Comparison of ENCODE assay signal across 19 cellular contexts in genomic region chr7:28787116-28787515, GRCh38.
DNase-seq lines count a peak whose midpoint lies in the region; ATAC-seq, FAIRE-seq and TF ChIP-seq lines count a peak whose summit lies in the region.
"Had no signal": no experiment of that assay in that cellular context is flagged by ENCODE, and none has a peak within 500 bp of the region (broad histone marks: within the 10 kb centered on the region; RNA-seq: fewer than 3 reads in every experiment).

No MANE protein-coding gene starts in this region.

- no peak overlapping the region for H3K27ac ChIP-seq in OCI-LY7 (ENCODE audit: low read depth, low read length, poor library complexity, severe bottlenecking)
- no peak overlapping the region for H3K27ac ChIP-seq in HepG2 (ENCODE audit: extremely low read length, insufficient read depth, low read length)
- H3K27ac ChIP-seq: SJSA1 had no signal

- no peak overlapping the region for H3K27ac Mint-ChIP-seq in memory B cell
- H3K27ac Mint-ChIP-seq: IgD-negative memory B cell; T-helper 2 cell treated with Interferon-gamma antibody and Interleukin-4, amounts not matched to agents 5 μg/mL and 100 μg/mL, for 36 hours had no signal

- DNase-seq in CD1c-positive myeloid dendritic cell (ENCODE audit: extremely low spot score), result peak; percentile 20
- peak; percentile 31 for DNase-seq in OCI-LY7 (ENCODE audit: low spot score)
- no peak for DNase-seq in memory B cell (ENCODE audit: low spot score in 2 of 2)
- DNase-seq in DMS153 (lab: John Stamatoyannopoulos, UW), result no peak
- no peak for DNase-seq in HT-29 (ENCODE audit: low spot score)
- no peak for DNase-seq in UCSD-AML1 (lab: John Stamatoyannopoulos, UW; ENCODE audit: unreplicated experiment)
- no peak for DNase-seq in HepG2 (ENCODE audit: low spot score)
- DNase-seq: Caco-2, DMS79, NCI-H1048, NCI-H1694, NCI-H446, NCI-H774, SW 1271 had no signal

- no peak for TF ChIP-seq RAD21 in HepG2 (CRISPR knock-in tag; IDR thresholded peaks at IDR 0.05)

- no peak for TF ChIP-seq EP300 in HepG2 (IDR thresholded peaks at IDR 0.05; ENCODE audit: low read depth in 2 of 2, low read length in 2 of 2)
- no peak for TF ChIP-seq EP300 in HepG2 (CRISPR knock-in tag; IDR thresholded peaks at IDR 0.05; ENCODE audit: borderline replicate concordance)

- H3K9me2 ChIP-seq in OCI-LY7 (ENCODE audit: insufficient read depth, low read length), result no peaks in the 10 kb centered on the region

- in situ Hi-C loops in HepG2 (cut with HindIII; ENCODE audit: extremely low pct_ligation_motif_present, low pct_unique_long_range_greater_than_20kb), result no loop called here

- peaks cover 4% of the 10 kb centered on the region for H3K27me3 Mint-ChIP-seq in memory B cell
- H3K27me3 Mint-ChIP-seq: IgD-negative memory B cell had no signal

- no peak overlapping the region for H2AFZ ChIP-seq in OCI-LY7 (ENCODE audit: low read length)
- no peak overlapping the region for H2AFZ ChIP-seq in HepG2 (ENCODE audit: low read length)

- H3K4me2 ChIP-seq in OCI-LY7 (ENCODE audit: low read length), result no peak overlapping the region
- H3K4me2 ChIP-seq in HepG2 (ENCODE audit: low read depth, low read length), result no peak overlapping the region

- H3K4me1 ChIP-seq in OCI-LY7 (ENCODE audit: insufficient read depth, low read length, poor library complexity, severe bottlenecking) (peaks cover 14% of the 10 kb centered on the region), HepG2 (ENCODE audit: insufficient read depth, low read length) (no peaks in the 10 kb centered on the region)
- H3K4me1 ChIP-seq: Caco-2, HAP-1, SJSA1 had no signal

- H3K9me3 ChIP-seq in OCI-LY7 (ENCODE audit: low read length), result no peaks in the 10 kb centered on the region
- H3K9me3 ChIP-seq in HepG2 (ENCODE audit: low read length), result no peaks in the 10 kb centered on the region
- H3K9me3 ChIP-seq: Caco-2, HAP-1, SJSA1 had no signal

- POLR2A ChIA-PET in OCI-LY7 (lab: Charles Lee), result interaction anchor here (1.0 kb wide), 1 partner anchor 21 kb away, joined by 3 read pairs; no protein-coding TSS in a partner anchor
- POLR2A ChIA-PET in HepG2 (lab: Yijun Ruan, JAX), result no interaction called here

- H3K9ac ChIP-seq in HepG2 (ENCODE audit: insufficient read depth, low read depth, low read length), result no peak overlapping the region

- H3K4me3 ChIP-seq in OCI-LY7 (ENCODE audit: low read depth, low read length, poor library complexity, severe bottlenecking) (no peak overlapping the region), HepG2 (replicated peaks in 1 of 3; ENCODE audit: insufficient read depth in 1 of 3, low read depth in 2 of 3, low read length in 3 of 3) (no peak overlapping the region)
- H3K4me3 ChIP-seq: HAP-1, SJSA1 had no signal

- no peak overlapping the region for H3K4me3 Mint-ChIP-seq in memory B cell
- H3K4me3 Mint-ChIP-seq: T-helper 2 cell treated with Interferon-gamma antibody and Interleukin-4, amounts not matched to agents 5 μg/mL and 100 μg/mL, for 36 hours had no signal

- BruUV-seq in OCI-LY7 (replicated peaks; lab: Mats Ljungman, UMichigan) (no TSS peak), HepG2 (replicated peaks; lab: Mats Ljungman, UMichigan) (no TSS peak)

- no peaks in the 10 kb centered on the region for H3K36me3 ChIP-seq in OCI-LY7 (ENCODE audit: insufficient read depth, low read length)
- H3K36me3 ChIP-seq in HepG2 (replicated peaks in 1 of 2; ENCODE audit: control insufficient read depth in 1 of 2, insufficient read depth in 2 of 2, low read length in 2 of 2), result no peaks in the 10 kb centered on the region
- H3K36me3 ChIP-seq: HAP-1, SJSA1 had no signal

- FAIRE-seq in HepG2 (lab: Jason Lieb, UNC), result no peak

- TF ChIP-seq CTCF in OCI-LY7 (conservative IDR thresholded peaks at IDR 0.05; ENCODE audit: low read length), result no peak
- no peak for TF ChIP-seq CTCF in HepG2 (CRISPR knock-in tag; IDR thresholded peaks at IDR 0.05)

- H3K36me3 Mint-ChIP-seq in memory B cell, result no peaks in the 10 kb centered on the region
- H3K36me3 Mint-ChIP-seq: IgD-negative memory B cell had no signal

- H3K4me1 Mint-ChIP-seq in memory B cell, result peaks cover 13% of the 10 kb centered on the region

- intact Hi-C loops in OCI-LY7 (cut with micrococcal nuclease; ENCODE audit: unreplicated experiment) (loop anchor here (2.0 kb wide), 1 partner anchor 22 kb away; no protein-coding TSS in a partner anchor), HepG2 (cut with micrococcal nuclease; ENCODE audit: unreplicated experiment) (no loop called here)

- peaks cover 1% of the 10 kb centered on the region for H3K9me3 Mint-ChIP-seq in memory B cell
- H3K9me3 Mint-ChIP-seq: T-helper 2 cell treated with Interferon-gamma antibody and Interleukin-4, amounts not matched to agents 5 μg/mL and 100 μg/mL, for 36 hours had no signal

- ATAC-seq in HG02885 (IDR thresholded peaks at IDR 0.05; ENCODE audit: poor library complexity, unreplicated experiment), result peak; percentile 46
- peak; percentile 53 for ATAC-seq in memory B cell (ENCODE audit: low read depth)
- no peak for ATAC-seq in HepG2

- CTCF ChIA-PET in OCI-LY7 (lab: Charles Lee; ENCODE audit: unreplicated experiment), result no interaction called here
- CTCF ChIA-PET in HepG2 (lab: Yijun Ruan, JAX; ENCODE audit: low intra/inter-chr PET ratio, low total read pairs), result no interaction called here

- H3K79me2 ChIP-seq in OCI-LY7 (ENCODE audit: insufficient read depth, low read depth, low read length) (no peaks in the 10 kb centered on the region), HepG2 (ENCODE audit: insufficient read depth, low read length) (no peaks in the 10 kb centered on the region)

- H3K27me3 ChIP-seq in HepG2 (ENCODE audit: control insufficient read depth in 1 of 2, insufficient read depth in 2 of 2, low read length in 2 of 2), result no peaks in the 10 kb centered on the region
- H3K27me3 ChIP-seq: SJSA1 had no signal

- TF ChIP-seq POLR2A in HepG2 (IDR thresholded peaks at IDR 0.05; ENCODE audit: insufficient read depth in 1 of 2, low read depth in 2 of 2, low read length in 2 of 2), result no peak

- H4K20me1 ChIP-seq in OCI-LY7 (ENCODE audit: insufficient read depth, low read length), result no peaks in the 10 kb centered on the region
- no peaks in the 10 kb centered on the region for H4K20me1 ChIP-seq in HepG2 (ENCODE audit: insufficient read depth, low read length)

TF ChIP-seq in HepG2, 621 proteins besides CTCF, POLR2A, EP300 and RAD21 (continues in another document):
- TF ChIP-seq BCLAF1 (IDR thresholded peaks at IDR 0.05) (no peak), SALL1 (CRISPR knock-in tag; IDR thresholded peaks at IDR 0.05) (no peak), ZNF678 (CRISPR knock-in tag; IDR thresholded peaks at IDR 0.05) (no peak), ZNF703 (CRISPR knock-in tag; IDR thresholded peaks at IDR 0.05; ENCODE audit: borderline replicate concordance) (no peak), ZNF30 (CRISPR knock-in tag; IDR thresholded peaks at IDR 0.05) (no peak), YY1 (IDR thresholded peaks at IDR 0.05; ENCODE audit: insufficient read depth, insufficient replicate concordance, low read depth, low read length) (no peak), ARID3A (IDR thresholded peaks at IDR 0.05; ENCODE audit: low read depth, low read length) (no peak)

Comparison
In these comparisons a context has a peak if more than half of its experiments do, and no peak if none do; other contexts are left out.
1. DNase-seq: peak in CD1c-positive myeloid dendritic cell (single experiment) and OCI-LY7 (single experiment); none in memory B cell (0 of 2), DMS153 (single experiment), HT-29 (single experiment), UCSD-AML1 (single experiment) and HepG2 (single experiment).